In the genomic region with DNA sequence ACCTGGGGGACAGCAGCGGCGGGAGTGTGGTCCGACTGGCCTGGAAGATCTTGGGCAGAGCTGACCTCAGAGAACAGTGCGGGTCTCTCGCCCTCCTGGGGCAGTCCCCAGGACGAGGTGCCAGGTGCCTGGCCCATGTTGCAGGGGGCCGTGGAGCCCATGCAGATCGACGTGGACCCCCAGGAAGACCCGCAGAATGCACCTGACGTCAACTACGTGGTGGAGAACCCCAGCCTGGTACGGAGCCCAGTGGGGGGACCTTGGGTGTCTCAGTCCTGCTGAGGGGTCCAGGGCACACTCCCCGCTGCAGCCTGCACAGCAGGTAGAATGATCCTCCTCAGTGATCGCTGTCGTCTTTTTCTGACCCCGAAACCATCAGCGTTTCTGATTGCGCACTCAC, we compare ENCODE assay signal across 8 cellular contexts. TPM values are rescaled to one million over a fixed set of nuclear protein-coding genes. Genes with fewer than 3 reads are reported as not detected.
DNase-seq lines count a peak whose midpoint lies in the region; ATAC-seq and TF ChIP-seq lines count a peak whose summit lies in the region.

No MANE protein-coding gene starts in this region.

- CTCF ChIA-PET in RWPE1 (lab: Yijun Ruan, JAX) = interaction anchor here (0.6 to 2.0 kb wide), 2 partner anchors 22 to 29 kb away, joined by 3 to 5 read pairs; no protein-coding TSS in a partner anchor

- H3K4me1 Mint-ChIP-seq in endothelial cell (ENCODE audit: unreplicated experiment) (no peaks in the 10 kb centered on the region), progenitor cell of endocrine pancreas (ENCODE audit: low read depth) (peaks cover 9% of the 10 kb centered on the region)

- no peak for DNase-seq in GM12865 (ENCODE audit: low read depth)
- DNase-seq in RWPE1 (ENCODE audit: low spot score) = no peak
- DNase-seq in endothelial cell (ENCODE audit: low spot score) = no peak
- no peak for DNase-seq in progenitor cell of endocrine pancreas (ENCODE audit: low spot score, unreplicated experiment)
- DNase-seq in NOMO-1 (lab: John Stamatoyannopoulos, UW; ENCODE audit: unreplicated experiment in 2 of 2) = no peak

- peak overlapping the region; percentile 80 for H3K4me3 ChIP-seq in GM12865 (ENCODE audit: low read depth, low read length)

- H3K27me3 Mint-ChIP-seq in endothelial cell (ENCODE audit: unreplicated experiment) = peaks cover 11% of the 10 kb centered on the region
- H3K27me3 Mint-ChIP-seq in progenitor cell of endocrine pancreas = no peaks in the 10 kb centered on the region

- H3K36me3 Mint-ChIP-seq in endothelial cell (ENCODE audit: low read depth, unreplicated experiment) (no peaks in the 10 kb centered on the region), progenitor cell of endocrine pancreas (ENCODE audit: insufficient read depth) (no peaks in the 10 kb centered on the region)

- no peak for TF ChIP-seq CTCF in GM12865 (IDR thresholded peaks at IDR 0.05; ENCODE audit: insufficient read depth, low read depth, low read length, missing control alignments)
- TF ChIP-seq CTCF in RWPE1 (conservative IDR thresholded peaks at IDR 0.05; ENCODE audit: low read depth) = no peak
- no peak for TF ChIP-seq CTCF in endothelial cell (IDR thresholded peaks at IDR 0.05; ENCODE audit: unreplicated experiment)
- no peak for TF ChIP-seq CTCF in progenitor cell of endocrine pancreas (IDR thresholded peaks at IDR 0.05; ENCODE audit: unreplicated experiment)

- H3K27ac ChIP-seq in RWPE1 = peak overlapping the region; percentile 79

- POLR2A ChIA-PET in RWPE1 (lab: Yijun Ruan, JAX; ENCODE audit: low non-redundant PET) = no interaction called here

- H3K27ac Mint-ChIP-seq in endothelial cell (ENCODE audit: unreplicated experiment) (no peak overlapping the region), progenitor cell of endocrine pancreas (no peak overlapping the region)

- peak overlapping the region; percentile 85 for H3K4me3 Mint-ChIP-seq in endothelial cell (ENCODE audit: unreplicated experiment)
- peak overlapping the region; percentile 85 for H3K4me3 Mint-ChIP-seq in progenitor cell of endocrine pancreas (ENCODE audit: low read depth)

- ATAC-seq in GM21529 (IDR thresholded peaks at IDR 0.05; ENCODE audit: unreplicated experiment) (no peak), HG03571 (IDR thresholded peaks at IDR 0.05; ENCODE audit: unreplicated experiment) (no peak), HG03108 (IDR thresholded peaks at IDR 0.05; ENCODE audit: unreplicated experiment) (no peak)

- H3K9me3 Mint-ChIP-seq in endothelial cell (ENCODE audit: unreplicated experiment) (no peaks in the 10 kb centered on the region), progenitor cell of endocrine pancreas (ENCODE audit: low read depth) (no peaks in the 10 kb centered on the region)

RNA-seq across cellular contexts. Expression of gene GPS1, which starts 1.4 kb away (rescaled TPM):
- total RNA-seq in endothelial cell (ENCODE audit: unreplicated experiment) (80.0 TPM), progenitor cell of endocrine pancreas (134 and 137 TPM in 2 replicates)

RNA-seq across cellular contexts. Expression of gene RFNG, which starts 1.5 kb away (rescaled TPM):
- total RNA-seq in endothelial cell (ENCODE audit: unreplicated experiment) (19.7 TPM), progenitor cell of endocrine pancreas (60.1 and 65.5 TPM in 2 replicates)

RNA-seq across cellular contexts. Expression of gene DUS1L, which starts 12.5 kb away (rescaled TPM):
- total RNA-seq in endothelial cell (ENCODE audit: unreplicated experiment) (74.1 TPM), progenitor cell of endocrine pancreas (85.2 and 93.8 TPM in 2 replicates)

RNA-seq across cellular contexts. Expression of gene DCXR, which starts 15.6 kb away (rescaled TPM):
- total RNA-seq in endothelial cell (ENCODE audit: unreplicated experiment) = 30.8 TPM
- total RNA-seq in progenitor cell of endocrine pancreas = 72.2 and 77.6 TPM in 2 replicates

RNA-seq across cellular contexts. Expression of gene RAC3, which starts 21.7 kb away (rescaled TPM):
- total RNA-seq in endothelial cell (ENCODE audit: unreplicated experiment) (24.0 TPM), progenitor cell of endocrine pancreas (25.2 and 26.2 TPM in 2 replicates)
